In genomic region chr3:182739619-182740018, GRCh38 we compare ENCODE assay signal across 14 cellular contexts. TPM values are rescaled to one million over a fixed set of nuclear protein-coding genes. Genes with fewer than 3 reads are reported as not detected.
DNase-seq lines count a peak whose midpoint lies in the region; ATAC-seq and TF ChIP-seq lines count a peak whose summit lies in the region.
"Had no signal": no experiment of that assay in that cellular context is flagged by ENCODE, and none has a peak within 500 bp of the region (broad histone marks: within the 10 kb centered on the region; RNA-seq: fewer than 3 reads in every experiment).

No MANE protein-coding gene starts in this region.

- WGBS in mammary epithelial cell (ENCODE audit: low coverage, missing lambda C conversion rate) = 90% methylated on average over 3 of the region's 3 CpGs

- no peaks in the 10 kb centered on the region for H3K36me3 ChIP-seq in mammary epithelial cell (ENCODE audit: insufficient read depth, low read length)
- H3K36me3 ChIP-seq: SJSA1, thyroid gland had no signal

- H3K4me1 Mint-ChIP-seq in MCF 10A (ENCODE audit: insufficient read depth, unreplicated experiment) = peaks cover 8% of the 10 kb centered on the region
- H3K4me1 Mint-ChIP-seq in type B pancreatic cell (ENCODE audit: unreplicated experiment) = peaks cover 26% of the 10 kb centered on the region
- H3K4me1 Mint-ChIP-seq: activated naive CD4-positive, alpha-beta T cell treated with anti-CD3 and anti-CD28 coated beads, Interleukin-2, amount 10 ng/mL, durations not matched to agents 7 days and 5 days had no signal

- H3K27me3 Mint-ChIP-seq in MCF 10A (ENCODE audit: insufficient read depth, unreplicated experiment) = peaks cover 9% of the 10 kb centered on the region
- peaks cover 3% of the 10 kb centered on the region for H3K27me3 Mint-ChIP-seq in type B pancreatic cell

- H3K27ac Mint-ChIP-seq in MCF 10A (ENCODE audit: low read depth, unreplicated experiment) (no peak overlapping the region), type B pancreatic cell (peak overlapping the region; percentile 98)
- H3K27ac Mint-ChIP-seq: activated naive CD4-positive, alpha-beta T cell treated with anti-CD3 and anti-CD28 coated beads, Interleukin-2, amount 10 ng/mL, durations not matched to agents 7 days and 5 days had no signal

- H3K9me3 ChIP-seq in mammary epithelial cell (replicated peaks; ENCODE audit: insufficient read depth, low read length) = no peaks in the 10 kb centered on the region
- H3K9me3 ChIP-seq: SJSA1, thyroid gland had no signal

- TF ChIP-seq CTCF in mammary epithelial cell (conservative IDR thresholded peaks at IDR 0.05 in 1 of 2, IDR thresholded peaks at IDR 0.05 in 1 of 2; ENCODE audit: extremely low read depth in 1 of 2, insufficient read depth in 1 of 2, low read depth in 1 of 2, low read length in 2 of 2) = no peak
- TF ChIP-seq CTCF in MCF 10A (IDR thresholded peaks at IDR 0.05; ENCODE audit: unreplicated experiment) = no peak
- TF ChIP-seq CTCF in fibroblast of villous mesenchyme (IDR thresholded peaks at IDR 0.05; ENCODE audit: insufficient read depth, low read depth, low read length) = no peak
- TF ChIP-seq CTCF in type B pancreatic cell (conservative IDR thresholded peaks at IDR 0.05) = no peak

- H3K4me3 ChIP-seq in mammary epithelial cell (replicated peaks in 1 of 3; ENCODE audit: insufficient read depth in 1 of 3, low read depth in 2 of 3, low read length in 3 of 3) (no peak overlapping the region), fibroblast of villous mesenchyme (ENCODE audit: low read depth, low read length) (no peak overlapping the region)
- H3K4me3 ChIP-seq: SJSA1, thyroid gland had no signal

- H2AFZ ChIP-seq in mammary epithelial cell (ENCODE audit: low read depth, low read length) = no peak overlapping the region

- DNase-seq in mammary epithelial cell (no peak), MCF 10A (ENCODE audit: unreplicated experiment) (no peak), SK-N-DZ (ENCODE audit: low spot score) (peak; percentile 93), fibroblast of villous mesenchyme (ENCODE audit: low read depth) (peak; percentile 18), type B pancreatic cell (ENCODE audit: extremely low spot score, unreplicated experiment) (no peak), SW480 (ENCODE audit: low spot score) (no peak)
- DNase-seq in stimulated activated CD4-positive, alpha-beta T cell treated with anti-CD3 and anti-CD28 coated beads, Interleukin-1b, Interleukin-23, amount 100 ng/mL, for 48 hours = no peak
- DNase-seq: activated CD4-positive, alpha-beta T cell treated with anti-CD3 and anti-CD28 coated beads for 48 hours; activated naive CD4-positive, alpha-beta T cell treated with anti-CD3 and anti-CD28 coated beads, Interleukin-2, amount 10 ng/mL, durations not matched to agents 7 days and 5 days; kidney; NCI-H1694 treated with DMSO at 0.1 percent for 48 hours had no signal

- H3K79me2 ChIP-seq in mammary epithelial cell (ENCODE audit: insufficient read depth, low read length) = no peaks in the 10 kb centered on the region

- CTCF ChIA-PET in mammary epithelial cell (lab: Charles Lee; ENCODE audit: low non-redundant PET) = no interaction called here
- CTCF ChIA-PET in MCF 10A (lab: Yijun Ruan, JAX) = no interaction called here

- H3K4me1 ChIP-seq in mammary epithelial cell (ENCODE audit: insufficient read depth, low read length) = peaks cover 18% of the 10 kb centered on the region
- H3K4me1 ChIP-seq: SJSA1, thyroid gland had no signal

- H3K27me3 ChIP-seq in mammary epithelial cell (ENCODE audit: insufficient read depth, low read length) = no peaks in the 10 kb centered on the region
- H3K27me3 ChIP-seq: SJSA1, thyroid gland had no signal

- no peak overlapping the region for H3K4me3 Mint-ChIP-seq in MCF 10A (ENCODE audit: unreplicated experiment)
- H3K4me3 Mint-ChIP-seq in type B pancreatic cell = peak overlapping the region; percentile 78
- H3K4me3 Mint-ChIP-seq: activated naive CD4-positive, alpha-beta T cell treated with anti-CD3 and anti-CD28 coated beads, Interleukin-2, amount 10 ng/mL, durations not matched to agents 7 days and 5 days had no signal

- H3K4me2 ChIP-seq in mammary epithelial cell (ENCODE audit: insufficient read depth, low read depth, low read length) = peak overlapping the region; percentile 8

- in situ Hi-C loops in mammary epithelial cell (cut with MboI; ENCODE audit: low sequenced_read_pairs in 2 of 2) = no loop called here

- H3K36me3 Mint-ChIP-seq in MCF 10A (ENCODE audit: insufficient read depth, unreplicated experiment) (no peaks in the 10 kb centered on the region), type B pancreatic cell (no peaks in the 10 kb centered on the region)
- H3K36me3 Mint-ChIP-seq: activated naive CD4-positive, alpha-beta T cell treated with anti-CD3 and anti-CD28 coated beads, Interleukin-2, amount 10 ng/mL, durations not matched to agents 7 days and 5 days had no signal

- intact Hi-C loops in mammary epithelial cell (cut with micrococcal nuclease) = loop anchor here (2.0 kb wide), 1 partner anchor 53 kb away; the partner anchor contains the start of gene ATP11B
- intact Hi-C loops in MCF 10A (cut with micrococcal nuclease) = no loop called here

- no TSS peak for BruUV-seq in mammary epithelial cell (replicated peaks; lab: Mats Ljungman, UMichigan)
- no TSS peak for BruUV-seq in MCF 10A (replicated peaks; lab: Mats Ljungman, UMichigan)

- no peak overlapping the region for H3K27ac ChIP-seq in mammary epithelial cell (ENCODE audit: insufficient read depth, low read depth, low read length)
- H3K27ac ChIP-seq: SJSA1, thyroid gland had no signal

- dilution Hi-C loops in mammary epithelial cell (cut with HindIII; ENCODE audit: low sequenced_read_pairs) = no loop called here

- H3K9me3 Mint-ChIP-seq in MCF 10A (ENCODE audit: unreplicated experiment) = no peaks in the 10 kb centered on the region
- H3K9me3 Mint-ChIP-seq in type B pancreatic cell = peaks cover 5% of the 10 kb centered on the region
- H3K9me3 Mint-ChIP-seq: activated naive CD4-positive, alpha-beta T cell treated with anti-CD3 and anti-CD28 coated beads, Interleukin-2, amount 10 ng/mL, durations not matched to agents 7 days and 5 days had no signal

- ATAC-seq in GM18909 (IDR thresholded peaks at IDR 0.05; ENCODE audit: poor library complexity, unreplicated experiment) = no peak

- no peaks in the 10 kb centered on the region for H4K20me1 ChIP-seq in mammary epithelial cell (ENCODE audit: insufficient read depth, low read length)

- POLR2A ChIA-PET in MCF 10A (lab: Yijun Ruan, JAX) = interaction anchor here (0.7 to 3.7 kb wide), 3 partner anchors 11 to 27 kb away, joined by 3 to 10 read pairs (median 3); no protein-coding TSS in a partner anchor

- no peak overlapping the region for H3K9ac ChIP-seq in mammary epithelial cell (ENCODE audit: insufficient read depth, low read length)

RNA-seq across cellular contexts. Expression of gene ATP11B, which starts 53.7 kb away (rescaled TPM):
- total RNA-seq in mammary epithelial cell = 10 to 100 TPM; 74.4 to 80.2 TPM
- 18.3 TPM for polyA plus RNA-seq in mammary epithelial cell
- polyA minus RNA-seq in mammary epithelial cell = 59.0 TPM
- 66.2 and 69.9 TPM in 2 replicates for total RNA-seq in MCF 10A (2022)
- polyA plus RNA-seq in SK-N-DZ (2014; cell fraction: cytosol; rRNA removed) = 9.5 and 10.1 TPM in 2 replicates
- polyA plus RNA-seq in SK-N-DZ (2014; cell fraction: nucleus; rRNA removed) = 18.1 and 18.4 TPM in 2 replicates
- 55.4 and 79.9 TPM in 2 replicates for total RNA-seq in fibroblast of villous mesenchyme
- total RNA-seq in type B pancreatic cell (ENCODE audit: low replicate concordance) = 73.4 and 92.5 TPM in 2 replicates

Comparison
In these comparisons a context has a peak if more than half of its experiments do, and no peak if none do; other contexts are left out.
1. DNase-seq: peak in SK-N-DZ (single experiment) and fibroblast of villous mesenchyme (single experiment); none in mammary epithelial cell (single experiment), MCF 10A (single experiment), type B pancreatic cell (single experiment), stimulated activated CD4-positive, alpha-beta T cell treated with anti-CD3 and anti-CD28 coated beads, Interleukin-1b, Interleukin-23, amount 100 ng/mL, for 48 hours (single experiment) and SW480 (single experiment).